In genomic region chr9:89750117-89750551, GRCh38 we compare ENCODE assay signal across 12 cellular contexts.
DNase-seq lines count a peak whose midpoint lies in the region; ATAC-seq and TF ChIP-seq lines count a peak whose summit lies in the region.
"Had no signal": no experiment of that assay in that cellular context is flagged by ENCODE, and none has a peak within 500 bp of the region (broad histone marks: within the 10 kb centered on the region; RNA-seq: fewer than 3 reads in every experiment).

No MANE protein-coding gene starts in this region.

- H3K27me3 ChIP-seq in GM23338 (ENCODE audit: insufficient read depth): no peaks in the 10 kb centered on the region

- CTCF ChIA-PET in activated CD4-positive, alpha-beta T cell treated with anti-CD3 and anti-CD28 coated beads, Interleukin-2, amount 10 ng/mL, durations not matched to agents 7 days and 5 days (lab: Charles Lee): interaction anchor here (0.9 to 1.5 kb wide), 5 partner anchors 10 to 25 kb away, joined by 3 to 6 read pairs (median 3); no protein-coding TSS in a partner anchor

- in situ Hi-C loops in GM13977 (cut with MboI; ENCODE audit: low pct_unique_long_range_greater_than_20kb, low sequenced_read_pairs, unreplicated experiment): no loop called here

- no peak overlapping the region for H3K4me3 ChIP-seq in GM23338
- H3K4me3 ChIP-seq: coronary artery, tibial artery had no signal

- no peak overlapping the region for H2AFZ ChIP-seq in GM23338

- H3K4me3 Mint-ChIP-seq in GM23338 (no peak overlapping the region), glutamatergic neuron (ENCODE audit: unreplicated experiment) (peak overlapping the region; percentile 74)
- H3K4me3 Mint-ChIP-seq in activated CD4-positive, alpha-beta T cell treated with anti-CD3 and anti-CD28 coated beads, Interleukin-2, amount 10 ng/mL, durations not matched to agents 7 days and 5 days: no peak overlapping the region

- H3K4me1 ChIP-seq in GM23338 (ENCODE audit: insufficient read depth): 0 out of 2 replicates have a peak, but pooled peaks cover 8% of the 10 kb centered on the region

- H3K9me2 ChIP-seq in GM23338 (ENCODE audit: insufficient read depth): 0 out of 2 replicates have a peak, but pooled peaks cover 4% of the 10 kb centered on the region

- POLR2A ChIA-PET in activated CD4-positive, alpha-beta T cell treated with anti-CD3 and anti-CD28 coated beads, Interleukin-2, amount 10 ng/mL, durations not matched to agents 7 days and 5 days (lab: Charles Lee): interaction anchor here (0.6 kb wide), 1 partner anchor 62 kb away, joined by 3 read pairs; no protein-coding TSS in a partner anchor

- no peaks in the 10 kb centered on the region for H3K79me2 ChIP-seq in GM23338 (replicated peaks; ENCODE audit: insufficient read depth)

- H3K27ac Mint-ChIP-seq in GM23338: no peak overlapping the region
- peak overlapping the region; percentile 98 for H3K27ac Mint-ChIP-seq in glutamatergic neuron (ENCODE audit: unreplicated experiment)
- H3K27ac Mint-ChIP-seq in activated CD4-positive, alpha-beta T cell treated with anti-CD3 and anti-CD28 coated beads, Interleukin-2, amount 10 ng/mL, durations not matched to agents 7 days and 5 days: no peak overlapping the region

- H3K36me3 Mint-ChIP-seq in GM23338 (ENCODE audit: low read depth): no peaks in the 10 kb centered on the region; the same call in 2 of the 3 replicates
- H3K36me3 Mint-ChIP-seq in glutamatergic neuron (ENCODE audit: unreplicated experiment): no peaks in the 10 kb centered on the region
- peaks cover 12% of the 10 kb centered on the region for H3K36me3 Mint-ChIP-seq in activated CD4-positive, alpha-beta T cell treated with anti-CD3 and anti-CD28 coated beads, Interleukin-2, amount 10 ng/mL, durations not matched to agents 7 days and 5 days (ENCODE audit: low read depth)

- no peaks in the 10 kb centered on the region for H4K20me1 ChIP-seq in GM23338 (replicated peaks; ENCODE audit: insufficient read depth)

- H3F3A ChIP-seq in GM23338 (replicated peaks; ENCODE audit: low read depth): 0 out of 2 replicates have a peak, but pooled peaks cover 3% of the 10 kb centered on the region

- ATAC-seq in GM23338: peak; percentile 79
- no peak for ATAC-seq in stimulated activated naive CD8-positive, alpha-beta T cell treated with anti-CD3 and anti-CD28 coated beads, Interleukin-15, Interleukin-2, amounts not matched to agents 100 U/mL and 50 U/mL, for 24 hours
- ATAC-seq: naive thymus-derived CD4-positive, alpha-beta T cell had no signal

- no peak for TF ChIP-seq CTCF in GM23338 (conservative IDR thresholded peaks at IDR 0.05; ENCODE audit: low read depth in 2 of 2)
- no peak for TF ChIP-seq CTCF in glutamatergic neuron (IDR thresholded peaks at IDR 0.05; ENCODE audit: partially characterized antibody, unreplicated experiment)
- no peak for TF ChIP-seq CTCF in GM13977 (IDR thresholded peaks at IDR 0.05; ENCODE audit: extremely low read depth, insufficient read depth, missing control alignments)

- no peaks in the 10 kb centered on the region for H3K36me3 ChIP-seq in GM23338 (ENCODE audit: insufficient read depth)
- H3K36me3 ChIP-seq: tibial artery had no signal

- H3K27ac ChIP-seq in GM23338 (ENCODE audit: low read depth): no peak overlapping the region
- H3K27ac ChIP-seq: coronary artery, tibial artery had no signal

- DNase-seq in GM23338 (ENCODE audit: low spot score) (peak; percentile 7), NCI-H774 (lab: John Stamatoyannopoulos, UW) (peak; percentile 10), glutamatergic neuron (peak; percentile 76), pons (ENCODE audit: low spot score) (peak; percentile 48), EL (no peak), GM13977 (ENCODE audit: low spot score) (no peak)
- DNase-seq in activated CD4-positive, alpha-beta T cell treated with anti-CD3 and anti-CD28 coated beads, Interleukin-2, amount 10 ng/mL, durations not matched to agents 7 days and 5 days: no peak
- no peak for DNase-seq in stimulated activated naive CD8-positive, alpha-beta T cell treated with anti-CD3 and anti-CD28 coated beads, Interleukin-15, Interleukin-2, amounts not matched to agents 100 U/mL and 50 U/mL, for 24 hours
- DNase-seq: Kasumi-1; naive thymus-derived CD4-positive, alpha-beta T cell; tibial artery had no signal

- peaks cover 25% of the 10 kb centered on the region for H3K4me1 Mint-ChIP-seq in GM23338
- H3K4me1 Mint-ChIP-seq in glutamatergic neuron (ENCODE audit: low read depth, unreplicated experiment): peaks cover 57% of the 10 kb centered on the region
- H3K4me1 Mint-ChIP-seq in activated CD4-positive, alpha-beta T cell treated with anti-CD3 and anti-CD28 coated beads, Interleukin-2, amount 10 ng/mL, durations not matched to agents 7 days and 5 days: peaks cover 43% of the 10 kb centered on the region

- no peaks in the 10 kb centered on the region for H3K9me3 Mint-ChIP-seq in GM23338
- peaks cover 42% of the 10 kb centered on the region for H3K9me3 Mint-ChIP-seq in glutamatergic neuron (ENCODE audit: unreplicated experiment)
- no peaks in the 10 kb centered on the region for H3K9me3 Mint-ChIP-seq in activated CD4-positive, alpha-beta T cell treated with anti-CD3 and anti-CD28 coated beads, Interleukin-2, amount 10 ng/mL, durations not matched to agents 7 days and 5 days

- H3K4me2 ChIP-seq in GM23338: no peak overlapping the region

- H3K27me3 Mint-ChIP-seq in GM23338 (ENCODE audit: insufficient read depth, low read depth, poor library complexity): peaks cover 11% of the 10 kb centered on the region
- peaks cover 31% of the 10 kb centered on the region for H3K27me3 Mint-ChIP-seq in glutamatergic neuron (ENCODE audit: unreplicated experiment)
- H3K27me3 Mint-ChIP-seq in activated CD4-positive, alpha-beta T cell treated with anti-CD3 and anti-CD28 coated beads, Interleukin-2, amount 10 ng/mL, durations not matched to agents 7 days and 5 days: peaks cover 5% of the 10 kb centered on the region

TF ChIP-seq in GM23338, 12 proteins besides CTCF, POLR2A, EP300 and RAD21 (continues in another document):
- TF ChIP-seq NANOG (IDR thresholded peaks at IDR 0.05; ENCODE audit: borderline replicate concordance) (no peak), JUNB (IDR thresholded peaks at IDR 0.05; ENCODE audit: unreplicated experiment) (no peak), CREB1 (CRISPR knock-in tag; IDR thresholded peaks at IDR 0.05; ENCODE audit: low read depth) (no peak), ETS1 (IDR thresholded peaks at IDR 0.05) (no peak), EZH2phosphoT487 (IDR thresholded peaks at IDR 0.05; ENCODE audit: unreplicated experiment) (no peak)

Comparison
In these comparisons a context has a peak if more than half of its experiments do, and no peak if none do; other contexts are left out.
1. DNase-seq: peak in GM23338 (single experiment), NCI-H774 (single experiment), glutamatergic neuron (single experiment) and pons (single experiment); none in activated CD4-positive, alpha-beta T cell treated with anti-CD3 and anti-CD28 coated beads, Interleukin-2, amount 10 ng/mL, durations not matched to agents 7 days and 5 days (single experiment), stimulated activated naive CD8-positive, alpha-beta T cell treated with anti-CD3 and anti-CD28 coated beads, Interleukin-15, Interleukin-2, amounts not matched to agents 100 U/mL and 50 U/mL, for 24 hours (single experiment), EL (single experiment) and GM13977 (single experiment).